8 cellular contexts compared by ENCODE assay signal in the genomic region with DNA sequence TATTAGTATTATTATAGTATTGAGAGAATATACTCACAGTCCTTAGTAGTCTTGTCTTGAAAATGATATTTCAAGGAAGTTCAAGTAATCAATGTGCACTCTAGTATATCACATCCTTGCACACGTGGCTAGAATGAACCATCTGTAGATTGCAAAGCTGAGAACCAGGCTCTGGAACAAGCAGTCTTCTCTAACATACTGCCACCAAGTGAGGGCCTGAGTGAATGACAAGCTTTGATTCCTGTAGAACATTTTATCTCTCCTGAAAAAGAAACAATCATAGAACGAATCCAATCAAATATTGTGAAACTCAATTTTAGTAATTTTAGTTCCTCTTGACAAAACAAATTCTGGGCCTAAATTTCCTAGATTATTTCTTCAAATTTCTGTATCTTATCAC. TPM values are rescaled to one million over a fixed set of nuclear protein-coding genes. Genes with fewer than 3 reads are reported as not detected.
DNase-seq lines count a peak whose midpoint lies in the region; ATAC-seq and TF ChIP-seq lines count a peak whose summit lies in the region.

No MANE protein-coding gene starts in this region.

- H3K4me3 Mint-ChIP-seq in CD8-positive, alpha-beta memory T cell = no peak overlapping the region

- H3K27me3 ChIP-seq in A673 (replicated peaks; ENCODE audit: insufficient read depth, low read depth, low read length, poor library complexity) = no peaks in the 10 kb centered on the region
- H3K27me3 ChIP-seq in CD8-positive, alpha-beta memory T cell (ENCODE audit: insufficient read depth, low read length, poor library complexity, severe bottlenecking) = no peaks in the 10 kb centered on the region
- H3K27me3 ChIP-seq in ovary = no peaks in the 10 kb centered on the region

- TF ChIP-seq CTCF in A673 (conservative IDR thresholded peaks at IDR 0.05; ENCODE audit: low read depth, low read length) (peak; percentile 58), epithelial cell of esophagus (IDR thresholded peaks at IDR 0.05; ENCODE audit: insufficient read depth, low read depth, low read length, missing control alignments) (peak; percentile 70), ovary (IDR thresholded peaks at IDR 0.05) (no peak)

- intact Hi-C loops in A673 (cut with micrococcal nuclease; ENCODE audit: unreplicated experiment) = loop anchor here (5.0 kb wide), 2 partner anchors 247 to 1547 kb away; no protein-coding TSS in a partner anchor
- intact Hi-C loops in ovary (cut with DNase I) = no loop called here

- CTCF ChIA-PET in A673 (lab: Charles Lee) = interaction anchor here (0.9 kb wide), 1 partner anchor 10 kb away, joined by 3 read pairs; no protein-coding TSS in a partner anchor
- CTCF ChIA-PET in CD8-positive, alpha-beta memory T cell (lab: Charles Lee) = no interaction called here

- TF ChIP-seq EP300 in ovary (IDR thresholded peaks at IDR 0.05) = no peak

- no peaks in the 10 kb centered on the region for H3K9me3 Mint-ChIP-seq in CD8-positive, alpha-beta memory T cell

- TF ChIP-seq POLR2A in ovary (IDR thresholded peaks at IDR 0.05) = no peak

- POLR2A ChIA-PET in A673 (lab: Charles Lee; ENCODE audit: low non-redundant PET) = interaction anchor here (0.6 kb wide), 1 partner anchor 1527 kb away, joined by 4 read pairs; no protein-coding TSS in a partner anchor
- POLR2A ChIA-PET in CD8-positive, alpha-beta memory T cell (lab: Charles Lee) = no interaction called here

- peak; percentile 45 for ATAC-seq in GM18858 (IDR thresholded peaks at IDR 0.05; ENCODE audit: unreplicated experiment)
- ATAC-seq in HG03108 (IDR thresholded peaks at IDR 0.05; ENCODE audit: unreplicated experiment) = no peak

- H3K36me3 ChIP-seq in A673 (ENCODE audit: insufficient read depth, low read length, poor library complexity, severe bottlenecking) (no peaks in the 10 kb centered on the region), ovary (no peaks in the 10 kb centered on the region)
- H3K36me3 ChIP-seq in CD8-positive, alpha-beta memory T cell (ENCODE audit: insufficient read depth, low read length) = no peaks in the 10 kb centered on the region

- H3K4me3 ChIP-seq in A673 (ENCODE audit: low read depth, low read length, poor library complexity, severe bottlenecking) (no peak overlapping the region), epithelial cell of esophagus (ENCODE audit: low read length) (no peak overlapping the region), ovary (no peak overlapping the region)
- no peak overlapping the region for H3K4me3 ChIP-seq in CD8-positive, alpha-beta memory T cell (ENCODE audit: low read length)

- peaks cover 4 to 10% of the 10 kb centered on the region in 2 donors for H3K27me3 Mint-ChIP-seq in CD8-positive, alpha-beta memory T cell

- no peaks in the 10 kb centered on the region for H3K36me3 Mint-ChIP-seq in CD8-positive, alpha-beta memory T cell

- no peak overlapping the region for H3K27ac Mint-ChIP-seq in CD8-positive, alpha-beta memory T cell

- no TSS peak for BruUV-seq in A673 (replicated peaks; lab: Mats Ljungman, UMichigan)

- H3K9me3 ChIP-seq in A673 (ENCODE audit: low read depth, low read length, poor library complexity, severe bottlenecking) (no peaks in the 10 kb centered on the region), ovary (no peaks in the 10 kb centered on the region)
- H3K9me3 ChIP-seq in CD8-positive, alpha-beta memory T cell (ENCODE audit: low read length) = no peaks in the 10 kb centered on the region

- no peaks in the 10 kb centered on the region for H3K4me1 ChIP-seq in A673 (ENCODE audit: insufficient read depth, low read length, poor library complexity, severe bottlenecking)
- no peaks in the 10 kb centered on the region for H3K4me1 ChIP-seq in CD8-positive, alpha-beta memory T cell (ENCODE audit: insufficient read depth, low read length)
- no peaks in the 10 kb centered on the region for H3K4me1 ChIP-seq in ovary (ENCODE audit: insufficient read depth)

- DNase-seq in A673 (ENCODE audit: low spot score) (peak; percentile 35), NCI-H1694 (lab: John Stamatoyannopoulos, UW) (peak; percentile 51), epithelial cell of esophagus (ENCODE audit: low read depth) (peak; percentile 50), GM19238 (ENCODE audit: insufficient read length, low spot score) (no peak), ovary (no peak)
- DNase-seq in CD8-positive, alpha-beta memory T cell = no peak

- 43 to 46% (median 44%) methylated on average over 2 of the region's 2 CpGs for WGBS in ovary, 3 donors

- H3K27ac ChIP-seq in A673 (ENCODE audit: low read depth, low read length, poor library complexity, severe bottlenecking) (no peak overlapping the region), ovary (no peak overlapping the region)
- no peak overlapping the region for H3K27ac ChIP-seq in CD8-positive, alpha-beta memory T cell (ENCODE audit: low read depth, low read length)

- H3K4me1 Mint-ChIP-seq in CD8-positive, alpha-beta memory T cell = no peaks in the 10 kb centered on the region

RNA-seq across cellular contexts. Expression of gene SULT1C3, which starts 55.3 kb away (rescaled TPM):
- total RNA-seq in A673 (2021) = not detected in 2 replicates
- total RNA-seq in CD8-positive, alpha-beta memory T cell = not detected
- not detected for polyA plus RNA-seq in CD8-positive, alpha-beta memory T cell
- not detected for total RNA-seq in ovary
- not detected for polyA plus RNA-seq in ovary

Comparison
In these comparisons a context has a peak if more than half of its experiments do, and no peak if none do; other contexts are left out.
1. DNase-seq: peak in A673 (single experiment), NCI-H1694 (single experiment) and epithelial cell of esophagus (single experiment); none in CD8-positive, alpha-beta memory T cell (0 of 5), GM19238 (single experiment) and ovary (0 of 5).
2. CTCF ChIP-seq: peak in A673 (single experiment) and epithelial cell of esophagus (single experiment); none in ovary (0 of 3).